Comparison of ENCODE assay signal across 15 cellular contexts in the genomic region with DNA sequence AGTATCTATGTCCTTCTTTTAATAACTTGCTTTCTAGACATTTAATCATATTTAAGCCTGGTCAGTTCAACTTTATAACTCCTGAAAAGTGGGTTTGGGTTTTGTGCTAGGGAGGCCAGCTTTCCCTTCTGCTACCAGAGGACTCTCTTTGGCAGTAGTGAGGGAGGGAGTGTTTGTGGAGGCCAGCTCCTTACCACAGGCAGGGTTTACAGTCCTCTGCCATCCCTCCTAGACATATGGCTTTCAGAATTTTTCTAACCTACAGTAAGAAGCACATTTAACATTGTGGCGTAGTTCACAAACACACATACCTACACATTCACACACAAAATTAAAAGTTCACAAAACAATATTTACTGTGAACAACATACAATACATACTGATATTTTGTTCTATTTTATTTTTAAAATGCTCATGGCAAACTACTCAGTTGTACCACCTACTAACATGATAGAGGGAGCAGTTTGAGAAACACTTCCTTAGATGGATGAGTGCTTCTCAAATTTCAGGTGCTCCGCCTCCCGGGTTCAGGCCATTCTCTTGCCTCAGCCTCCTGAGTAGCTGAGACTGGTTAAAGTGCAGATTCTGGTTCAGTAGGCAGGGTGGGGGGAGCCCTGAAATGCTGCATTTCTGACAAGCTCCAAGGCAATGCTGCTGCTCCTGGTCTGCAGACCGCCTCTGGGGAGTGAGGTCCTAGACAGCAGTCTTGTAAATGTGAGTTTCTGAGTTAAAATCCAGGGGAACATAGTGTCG.
DNase-seq lines count a peak whose midpoint lies in the region; ATAC-seq, FAIRE-seq and TF ChIP-seq lines count a peak whose summit lies in the region.
"Had no signal": no experiment of that assay in that cellular context is flagged by ENCODE, and none has a peak within 500 bp of the region (broad histone marks: within the 10 kb centered on the region; RNA-seq: fewer than 3 reads in every experiment).

No MANE protein-coding gene starts in this region.

- TF ChIP-seq CTCF in H1 (IDR thresholded peaks at IDR 0.05; ENCODE audit: control extremely low read depth in 1 of 3, insufficient read depth in 1 of 3, low read depth in 1 of 3, low read length in 3 of 3) (no peak), nephron (IDR thresholded peaks at IDR 0.05; ENCODE audit: unreplicated experiment in 3 of 3) (no peak)

- H3K4me1 Mint-ChIP-seq in nephron = no peaks in the 10 kb centered on the region

- no peak overlapping the region for H3K56ac ChIP-seq in H1 (replicated peaks; ENCODE audit: insufficient read length, low read depth, low read length)

- no peak overlapping the region for H3K4me3 Mint-ChIP-seq in nephron

- H3K9ac ChIP-seq in H1 (replicated peaks in 1 of 4; ENCODE audit: extremely low read depth in 1 of 4, low read depth in 3 of 4, low read length in 3 of 4) = no peak overlapping the region

- no peak overlapping the region for H3K18ac ChIP-seq in H1 (ENCODE audit: extremely low read depth, low read length)

- FAIRE-seq in H1 (lab: Jason Lieb, UNC) = peak; percentile 87
- FAIRE-seq: small intestine had no signal

- no peak overlapping the region for H2BK5ac ChIP-seq in H1 (ENCODE audit: low read depth, low read length)

- H2BK15ac ChIP-seq in H1 (ENCODE audit: low read length) = no peak overlapping the region

- TF ChIP-seq EP300 in H1 (IDR thresholded peaks at IDR 0.05; ENCODE audit: borderline replicate concordance in 1 of 2, low read depth in 2 of 2, low read length in 2 of 2) = no peak

- H3K36me3 ChIP-seq in H1 (ENCODE audit: control insufficient read depth in 2 of 4, insufficient read depth in 4 of 4, low read length in 3 of 4) = peaks cover 3 to 34% (median 12%) of the 10 kb centered on the region in 4 experiments; a peak in 4 of 8 replicates

- H3K4me1 ChIP-seq in H1 (replicated peaks in 1 of 4; ENCODE audit: control insufficient read depth in 3 of 4, insufficient read depth in 4 of 4, low read length in 3 of 4) = peaks cover 0 to 4% (median 0%) of the 10 kb centered on the region in 4 experiments; a peak in 3 of 7 replicates

- H3K79me1 ChIP-seq in H1 (ENCODE audit: low read depth, low read length) = peaks cover 2% of the 10 kb centered on the region; the same call in 1 of the 2 replicates

- H3K4ac ChIP-seq in H1 (replicated peaks; ENCODE audit: insufficient read length, low read depth, low read length) = no peak overlapping the region

- CTCF ChIA-PET in H1 (lab: Charles Lee; ENCODE audit: partially characterized antibody) = interaction anchor here (0.8 to 3.2 kb wide), 8 partner anchors 8 to 245 kb away, joined by 3 to 19 read pairs (median 4); no protein-coding TSS in a partner anchor

- POLR2A ChIA-PET in H1 (lab: Charles Lee; ENCODE audit: partially characterized antibody) = interaction anchor here (1.0 to 1.3 kb wide), 2 partner anchors 10 to 39 kb away, joined by 3 read pairs; no protein-coding TSS in a partner anchor

- TF ChIP-seq RAD21 in H1 (IDR thresholded peaks at IDR 0.05 in 1 of 2, conservative IDR thresholded peaks at IDR 0.05 in 1 of 2; ENCODE audit: low read depth in 2 of 2, low read length in 2 of 2) = no peak

- WGBS in H1 (ENCODE audit: extremely low coverage in 1 of 2, insufficient coverage in 1 of 2, insufficient read length in 1 of 2, insufficient replicate concordance in 2 of 2, low coverage in 1 of 2, low lambda C conversion rate in 2 of 2, missing lambda C conversion rate in 1 of 2), 2 experiments = 60% methylated on average over 5 of the region's 5 CpGs; no CpG with 5 or more reads in 1 of the 2 experiments

- peak overlapping the region in 1 of 2 experiments; percentile 10; a peak in 1 of 4 replicates for H3K4me2 ChIP-seq in H1 (ENCODE audit: insufficient read depth in 1 of 2, low read depth in 2 of 2, low read length in 2 of 2)

- H3K27ac ChIP-seq in H1 (ENCODE audit: low read depth, low read length) = no peak overlapping the region

- ATAC-seq in HG02973 (IDR thresholded peaks at IDR 0.05; ENCODE audit: unreplicated experiment) (no peak), HG03196 (IDR thresholded peaks at IDR 0.05; ENCODE audit: unreplicated experiment) (no peak), sciatic nerve (no peak)
- ATAC-seq: activated naive CD4-positive, alpha-beta T cell treated with anti-CD3 and anti-CD28 coated beads, Interleukin-2, amount 50 U/mL, for 72 hours; Panc1 had no signal

- no peak overlapping the region for H2BK12ac ChIP-seq in H1 (ENCODE audit: low read depth, low read length)

- TF ChIP-seq POLR2A in H1 (IDR thresholded peaks at IDR 0.05; ENCODE audit: control extremely low read depth in 1 of 2, low read depth in 2 of 2, low read length in 2 of 2) = no peak

- no peak overlapping the region for H2BK120ac ChIP-seq in H1 (replicated peaks; ENCODE audit: low read depth, low read length)

- peaks cover 62% of the 10 kb centered on the region for H3K36me3 Mint-ChIP-seq in nephron (ENCODE audit: low read depth)
- H3K36me3 Mint-ChIP-seq: activated naive CD4-positive, alpha-beta T cell treated with anti-CD3 and anti-CD28 coated beads, Interleukin-2, amount 50 U/mL, for 72 hours had no signal

- H3K4me3 ChIP-seq in H1 (ENCODE audit: extremely low read depth in 1 of 4, insufficient read depth in 2 of 4, low read depth in 3 of 4, low read length in 4 of 4) = no peak overlapping the region

- H2AK5ac ChIP-seq in H1 (ENCODE audit: low read depth, low read length) = no peak overlapping the region

- no peaks in the 10 kb centered on the region for H3K27me3 Mint-ChIP-seq in nephron (ENCODE audit: low read depth)

- H3K9me3 ChIP-seq in H1 (ENCODE audit: insufficient read depth in 2 of 2, low read depth in 1 of 2, low read length in 1 of 2) = no peaks in the 10 kb centered on the region

- no peaks in the 10 kb centered on the region for H3K23me2 ChIP-seq in H1 (ENCODE audit: low read depth, low read length)

- no peaks in the 10 kb centered on the region for H3K9me3 Mint-ChIP-seq in nephron
- H3K9me3 Mint-ChIP-seq: activated naive CD4-positive, alpha-beta T cell treated with anti-CD3 and anti-CD28 coated beads, Interleukin-2, amount 50 U/mL, for 72 hours had no signal

- intact Hi-C loops in sciatic nerve (cut with DNase I) = no loop called here

- H3K27ac Mint-ChIP-seq in nephron = peak overlapping the region in 2 of 3 experiments; percentile 25 to 48

- H2BK20ac ChIP-seq in H1 (ENCODE audit: low read length) = no peak overlapping the region

- no peak overlapping the region for H3K23ac ChIP-seq in H1 (ENCODE audit: insufficient read length)

- no peaks in the 10 kb centered on the region for H3K27me3 ChIP-seq in H1 (replicated peaks in 1 of 4; ENCODE audit: control insufficient read depth in 3 of 4, extremely low read depth in 1 of 4, insufficient read depth in 3 of 4, low read length in 3 of 4)

- H2AFZ ChIP-seq in H1 (ENCODE audit: low read length) = no peak overlapping the region

- H3K14ac ChIP-seq in H1 (ENCODE audit: insufficient read length) = no peak overlapping the region

- H4K5ac ChIP-seq in H1 (ENCODE audit: insufficient read length, low read depth, low read length) = no peak overlapping the region

- H3K79me2 ChIP-seq in H1 (ENCODE audit: control insufficient read depth in 1 of 2, insufficient read depth in 2 of 2, low read length in 2 of 2) = no peaks in the 10 kb centered on the region

- no peaks in the 10 kb centered on the region for H4K20me1 ChIP-seq in H1 (replicated peaks in 1 of 2; ENCODE audit: control insufficient read depth in 1 of 2, insufficient read depth in 2 of 2, low read length in 2 of 2)

- H4K8ac ChIP-seq in H1 (ENCODE audit: extremely low read depth, insufficient read depth, low read length) = no peak overlapping the region

- peak; percentile 14 for DNase-seq in DMS 273 treated with DMSO at 0.1 percent for 48 hours (lab: John Stamatoyannopoulos, UW)
- DNase-seq in LHCN-M2 (ENCODE audit: low read depth) = peak; percentile 37
- DNase-seq in H1 (ENCODE audit: low read depth in 1 of 2, low spot score in 2 of 2) = no peak
- DNase-seq in GOT3 (lab: John Stamatoyannopoulos, UW) = no peak
- no peak for DNase-seq in sciatic nerve (ENCODE audit: low spot score)
- DNase-seq: C1 segment of cervical spinal cord, dermis blood vessel endothelial cell, mesenchymal stem cell, NCI-H2081 treated with DMSO at 0.1 percent for 48 hours, small intestine had no signal

- no peak overlapping the region for H4K91ac ChIP-seq in H1 (replicated peaks; ENCODE audit: insufficient read length, low read length)

TF ChIP-seq in H1, 55 proteins besides CTCF, POLR2A, EP300 and RAD21:
- TF ChIP-seq, protein P1, sequence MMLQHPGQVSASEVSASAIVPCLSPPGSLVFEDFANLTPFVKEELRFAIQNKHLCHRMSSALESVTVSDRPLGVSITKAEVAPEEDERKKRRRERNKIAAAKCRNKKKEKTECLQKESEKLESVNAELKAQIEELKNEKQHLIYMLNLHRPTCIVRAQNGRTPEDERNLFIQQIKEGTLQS (IDR thresholded peaks at IDR 0.05; ENCODE audit: insufficient read depth, low read depth, low read length) = no peak
- TF ChIP-seq MAFK (IDR thresholded peaks at IDR 0.05; ENCODE audit: low read depth, low read length) (no peak), POLR2AphosphoS5 (IDR thresholded peaks at IDR 0.05; ENCODE audit: low read depth, low read length) (no peak), BACH1 (IDR thresholded peaks at IDR 0.05; ENCODE audit: low read length) (no peak), TAF7 (optimal IDR thresholded peaks at IDR 0.05; ENCODE audit: borderline replicate concordance, low read depth, low read length) (no peak)
- TF ChIP-seq, protein P2, sequence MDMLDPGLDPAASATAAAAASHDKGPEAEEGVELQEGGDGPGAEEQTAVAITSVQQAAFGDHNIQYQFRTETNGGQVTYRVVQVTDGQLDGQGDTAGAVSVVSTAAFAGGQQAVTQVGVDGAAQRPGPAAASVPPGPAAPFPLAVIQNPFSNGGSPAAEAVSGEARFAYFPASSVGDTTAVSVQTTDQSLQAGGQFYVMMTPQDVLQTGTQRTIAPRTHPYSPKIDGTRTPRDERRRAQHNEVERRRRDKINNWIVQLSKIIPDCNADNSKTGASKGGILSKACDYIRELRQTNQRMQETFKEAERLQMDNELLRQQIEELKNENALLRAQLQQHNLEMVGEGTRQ (IDR thresholded peaks at IDR 0.05; ENCODE audit: low read length) = no peak

Comparison
In these comparisons a context has a peak if more than half of its experiments do, and no peak if none do; other contexts are left out.
1. DNase-seq: peak in DMS 273 treated with DMSO at 0.1 percent for 48 hours (single experiment) and LHCN-M2 (single experiment); none in H1 (0 of 2), GOT3 (single experiment) and sciatic nerve (single experiment).